In genomic region chr12:68495666-68496065, GRCh38 we compare ENCODE assay signal across 16 cellular contexts.
DNase-seq lines count a peak whose midpoint lies in the region; ATAC-seq, FAIRE-seq and TF ChIP-seq lines count a peak whose summit lies in the region.
"Had no signal": no experiment of that assay in that cellular context is flagged by ENCODE, and none has a peak within 500 bp of the region (broad histone marks: within the 10 kb centered on the region; RNA-seq: fewer than 3 reads in every experiment).

No MANE protein-coding gene starts in this region.

- H3K4me1 Mint-ChIP-seq in CD8-positive, alpha-beta memory T cell, result peaks cover 24 to 32% (median 31%) of the 10 kb centered on the region in 3 donors

- TF ChIP-seq CTCF in esophagus muscularis mucosa (IDR thresholded peaks at IDR 0.05) (no peak), pancreas (IDR thresholded peaks at IDR 0.05) (no peak)

- TF ChIP-seq POLR2A in esophagus muscularis mucosa (IDR thresholded peaks at IDR 0.05; ENCODE audit: low read depth), result no peak

- H3K4me3 ChIP-seq in esophagus muscularis mucosa (no peak overlapping the region), pancreas (no peak overlapping the region)
- no peak overlapping the region for H3K4me3 ChIP-seq in CD8-positive, alpha-beta memory T cell (ENCODE audit: low read length)
- H3K4me3 ChIP-seq: K562, SK-N-MC, skin epidermis had no signal

- no peak for ATAC-seq in pancreas
- ATAC-seq: K562 had no signal

- H3K27ac ChIP-seq in esophagus muscularis mucosa (replicated peaks in 1 of 4) (peak overlapping the region; percentile 38 to 56 (median 48)), pancreas (no peak overlapping the region)
- no peak overlapping the region for H3K27ac ChIP-seq in CD8-positive, alpha-beta memory T cell (ENCODE audit: low read depth, low read length)
- H3K27ac ChIP-seq: SK-N-MC, skin epidermis had no signal

- H3K27ac Mint-ChIP-seq in CD8-positive, alpha-beta memory T cell, result no peak overlapping the region
- H3K27ac Mint-ChIP-seq: activated B cell treated with CpG ODN at 0.5 μM for 24 hours had no signal

- intact Hi-C loops in esophagus muscularis mucosa (cut with DNase I), result no loop called here
- intact Hi-C loops in pancreas (cut with DNase I), result no loop called here

- H3K4me3 Mint-ChIP-seq in CD8-positive, alpha-beta memory T cell, result no peak overlapping the region
- H3K4me3 Mint-ChIP-seq: activated B cell treated with CpG ODN at 0.5 μM for 24 hours had no signal

- H3K36me3 Mint-ChIP-seq in CD8-positive, alpha-beta memory T cell, result peaks cover 0 to 5% (median 2%) of the 10 kb centered on the region in 3 donors

- no peak for TF ChIP-seq EP300 in esophagus muscularis mucosa (IDR thresholded peaks at IDR 0.05)

- H3K27me3 ChIP-seq in esophagus muscularis mucosa, result no peaks in the 10 kb centered on the region
- no peaks in the 10 kb centered on the region for H3K27me3 ChIP-seq in pancreas
- H3K27me3 ChIP-seq in CD8-positive, alpha-beta memory T cell (ENCODE audit: insufficient read depth, low read length, poor library complexity, severe bottlenecking), result no peaks in the 10 kb centered on the region

- POLR2A ChIA-PET in CD8-positive, alpha-beta memory T cell (lab: Charles Lee), result no interaction called here

- CTCF ChIA-PET in CD8-positive, alpha-beta memory T cell (lab: Charles Lee), result no interaction called here

- H3K9me3 ChIP-seq in esophagus muscularis mucosa, result no peaks in the 10 kb centered on the region
- H3K9me3 ChIP-seq in pancreas, result no peaks in the 10 kb centered on the region
- H3K9me3 ChIP-seq in CD8-positive, alpha-beta memory T cell (ENCODE audit: low read length), result no peaks in the 10 kb centered on the region

- DNase-seq in AG08395 (ENCODE audit: low spot score) (peak; percentile 40), HT1080 (ENCODE audit: low read depth) (peak; percentile 10), esophagus muscularis mucosa (ENCODE audit: extremely low spot score) (no peak), non-pigmented ciliary epithelial cell (ENCODE audit: low read depth) (peak; percentile 58), DMS114 treated with DMSO at 0.1 percent for 48 hours (lab: John Stamatoyannopoulos, UW; ENCODE audit: unreplicated experiment) (no peak), pancreas (no peak), RKO (ENCODE audit: low spot score) (no peak)
- no peak for DNase-seq in CD8-positive, alpha-beta memory T cell
- DNase-seq: ACHN; activated B cell treated with CpG ODN at 0.5 μM for 24 hours; activated T-cell treated with anti-CD3 and anti-CD28 coated beads, Interleukin-2, amount 50 U/mL, for 1 hour; anterior cingulate cortex; NCI-H187 had no signal

- FAIRE-seq in pancreas (lab: Jason Lieb, UNC), result no peak
- FAIRE-seq: K562 had no signal

- H3K36me3 ChIP-seq in esophagus muscularis mucosa (no peaks in the 10 kb centered on the region), pancreas (no peaks in the 10 kb centered on the region)
- H3K36me3 ChIP-seq in CD8-positive, alpha-beta memory T cell (ENCODE audit: insufficient read depth, low read length), result no peaks in the 10 kb centered on the region

- peaks cover 0 to 1% of the 10 kb centered on the region in 2 donors for H3K27me3 Mint-ChIP-seq in CD8-positive, alpha-beta memory T cell

- H3K4me1 ChIP-seq in esophagus muscularis mucosa (peaks cover 4 to 30% (median 17%) of the 10 kb centered on the region in 4 donors), pancreas (no peaks in the 10 kb centered on the region)
- H3K4me1 ChIP-seq in CD8-positive, alpha-beta memory T cell (ENCODE audit: insufficient read depth, low read length), result no peaks in the 10 kb centered on the region

- 4% methylated on average over 1 of the region's 1 CpG for WGBS in esophagus muscularis mucosa
- 23 to 52% methylated on average over 1 of the region's 1 CpG for WGBS in pancreas, 2 donors

- H3K9me3 Mint-ChIP-seq in CD8-positive, alpha-beta memory T cell, result no peaks in the 10 kb centered on the region
- H3K9me3 Mint-ChIP-seq: activated B cell treated with CpG ODN at 0.5 μM for 24 hours had no signal

Comparison
In these comparisons a context has a peak if more than half of its experiments do, and no peak if none do; other contexts are left out.
1. DNase-seq: peak in AG08395 (single experiment), HT1080 (single experiment) and non-pigmented ciliary epithelial cell (single experiment); none in esophagus muscularis mucosa (single experiment), DMS114 treated with DMSO at 0.1 percent for 48 hours (single experiment), pancreas (0 of 6), RKO (single experiment) and CD8-positive, alpha-beta memory T cell (0 of 5).
2. H3K27ac ChIP-seq: peak in esophagus muscularis mucosa (4 of 4); none in pancreas (0 of 4) and CD8-positive, alpha-beta memory T cell (single experiment).